In genomic region chr12:12718382-12718761, GRCh38 we compare ENCODE assay signal across 8 cellular contexts. TPM values are rescaled to one million over a fixed set of nuclear protein-coding genes. Genes with fewer than 3 reads are reported as not detected.
DNase-seq lines count a peak whose midpoint lies in the region; ATAC-seq and TF ChIP-seq lines count a peak whose summit lies in the region.

No MANE protein-coding gene starts in this region.

- no peaks in the 10 kb centered on the region for H4K20me1 ChIP-seq in KMS-11 (ENCODE audit: insufficient read depth)

- H3K27me3 ChIP-seq in BE2C (no peaks in the 10 kb centered on the region), KMS-11 (ENCODE audit: insufficient read depth, low read depth) (no peaks in the 10 kb centered on the region), muscle layer of duodenum (ENCODE audit: low read depth, low read length) (no peaks in the 10 kb centered on the region)

- peak overlapping the region; percentile 84 for H3K4me2 ChIP-seq in KMS-11

- H3K4me1 ChIP-seq in BE2C: peaks cover 10% of the 10 kb centered on the region; the same call in 1 of the 2 replicates
- H3K4me1 ChIP-seq in KMS-11 (ENCODE audit: low read depth, poor library complexity, severe bottlenecking): peaks cover 7% of the 10 kb centered on the region
- peaks cover 34 to 57% of the 10 kb centered on the region in 2 donors for H3K4me1 ChIP-seq in muscle layer of duodenum (ENCODE audit: control insufficient read depth in 1 of 2, insufficient read depth in 2 of 2, low read length in 2 of 2)

- peak overlapping the region; percentile 92 for H3K4me3 ChIP-seq in BE2C (ENCODE audit: low read depth, low read length)
- no peak overlapping the region for H3K4me3 ChIP-seq in KMS-11 (IDR thresholded peaks at IDR 0.05; ENCODE audit: insufficient read depth, low read depth, low read length)
- H3K4me3 ChIP-seq in cardiac fibroblast (replicated peaks in 1 of 2; ENCODE audit: low read depth in 2 of 2, low read length in 2 of 2): peak overlapping the region; percentile 87 to 91
- H3K4me3 ChIP-seq in muscle layer of duodenum (ENCODE audit: low read depth in 1 of 2, low read length in 2 of 2): peak overlapping the region; percentile 83 to 98

- peak overlapping the region; percentile 98 for H3K27ac ChIP-seq in KMS-11
- peak overlapping the region; percentile 98 for H3K27ac ChIP-seq in muscle layer of duodenum (ENCODE audit: low read length)

- no peak for TF ChIP-seq CTCF in BE2C (IDR thresholded peaks at IDR 0.05; ENCODE audit: low read depth, low read length)
- TF ChIP-seq CTCF in KMS-11 (conservative IDR thresholded peaks at IDR 0.05; ENCODE audit: low read depth, low read length): no peak
- no peak for TF ChIP-seq CTCF in cardiac fibroblast (IDR thresholded peaks at IDR 0.05; ENCODE audit: low read depth, low read length)

- peak overlapping the region; percentile 98 for H3K9ac ChIP-seq in KMS-11

- no peak for ATAC-seq in GM19463 (IDR thresholded peaks at IDR 0.05; ENCODE audit: unreplicated experiment)
- no peak for ATAC-seq in GM19351 (IDR thresholded peaks at IDR 0.05; ENCODE audit: unreplicated experiment)

- peaks cover 37% of the 10 kb centered on the region for H3K36me3 ChIP-seq in BE2C
- peaks cover 29% of the 10 kb centered on the region; the same call in 1 of the 2 replicates for H3K36me3 ChIP-seq in KMS-11 (ENCODE audit: insufficient read depth)
- H3K36me3 ChIP-seq in muscle layer of duodenum (ENCODE audit: control insufficient read depth in 1 of 2, insufficient read depth in 2 of 2, low read length in 2 of 2): peaks cover 20 to 25% of the 10 kb centered on the region in 2 donors

- peaks cover 89% of the 10 kb centered on the region for H3K79me2 ChIP-seq in KMS-11 (ENCODE audit: insufficient read depth, low read depth)

- no peak overlapping the region for H2AFZ ChIP-seq in KMS-11 (ENCODE audit: low read depth)

- DNase-seq in BE2C: no peak
- DNase-seq in cardiac fibroblast (ENCODE audit: low read depth in 2 of 2): peak in 1 of 2 donors; percentile 33
- no peak for DNase-seq in activated gamma-delta T cell treated with Interleukin-2 at 50 U/mL for 16 hours
- no peak for DNase-seq in GF-D8 (lab: John Stamatoyannopoulos, UW)

- H3K9me3 ChIP-seq in BE2C (no peaks in the 10 kb centered on the region), muscle layer of duodenum (ENCODE audit: control insufficient read depth in 1 of 2, low read length in 2 of 2) (no peaks in the 10 kb centered on the region)

RNA-seq across cellular contexts. Expression of gene CDKN1B, which starts 1.2 kb away (rescaled TPM):
- 105 TPM for polyA plus RNA-seq in BE2C (2012; ENCODE audit: insufficient read depth, insufficient read length, low read depth)

RNA-seq across cellular contexts. Expression of gene GPR19, which starts 22.4 kb away (rescaled TPM):
- 5.6 TPM for polyA plus RNA-seq in BE2C (2012; ENCODE audit: insufficient read depth, insufficient read length, low read depth)
